In genomic region chrX:96684339-96685204, GRCh38 we compare ENCODE assay signal across 8 cellular contexts.
DNase-seq lines count a peak whose midpoint lies in the region; ATAC-seq and TF ChIP-seq lines count a peak whose summit lies in the region.

DIAPH2 (plus strand) TSS chrX:96684842.

- ATAC-seq in GM18867 (IDR thresholded peaks at IDR 0.05; ENCODE audit: unreplicated experiment) = peak; percentile 86
- ATAC-seq in HG03097 (IDR thresholded peaks at IDR 0.05; ENCODE audit: low FRiP score, unreplicated experiment) = peak; percentile 78

- H3K9ac ChIP-seq in mucosa of stomach (ENCODE audit: low read length) = peak within 1 kb of the TSS; percentile 76

- H3K27me3 ChIP-seq in ACC112 (ENCODE audit: insufficient read depth, low read length) = no peaks in the 10 kb centered on the region
- no peaks in the 10 kb centered on the region for H3K27me3 ChIP-seq in mucosa of stomach (ENCODE audit: control insufficient read depth, insufficient read depth, low read length)

- H3K4me1 ChIP-seq in ACC112 (ENCODE audit: control insufficient read depth, insufficient read depth, low read length, unreplicated experiment) (no peaks in the 10 kb centered on the region), mucosa of stomach (ENCODE audit: control insufficient read depth, insufficient read depth, low read length) (peaks cover 3% of the 10 kb centered on the region)

- DNase-seq in NOMO-1 (lab: John Stamatoyannopoulos, UW; ENCODE audit: unreplicated experiment in 2 of 2) (peak; percentile 83 to 91), activated T-cell treated with anti-CD3 and anti-CD28 coated beads for 4 hours (peak; percentile 46), erythroblast (lab: John Stamatoyannopoulos, UW) (peak; percentile 67 to 71)
- peak; percentile 31 to 46 for DNase-seq in stimulated activated CD8-positive, alpha-beta memory T cell treated with anti-CD3 and anti-CD28 coated beads, Interleukin-4, amount 100 ng/mL, for 4 hours (ENCODE audit: low read depth in 2 of 2, low spot score in 1 of 2)

- peak within 1 kb of the TSS; percentile 75 for H2AFZ ChIP-seq in ACC112 (ENCODE audit: low read length, unreplicated experiment)

- peak within 1 kb of the TSS; percentile 83 for H3K27ac ChIP-seq in ACC112 (ENCODE audit: low read depth, low read length)

- no peak for TF ChIP-seq POLR2A in erythroblast (IDR thresholded peaks at IDR 0.05; ENCODE audit: low read length)

- H3K36me3 ChIP-seq in ACC112 (ENCODE audit: insufficient read depth, low read length) (no peaks in the 10 kb centered on the region), mucosa of stomach (ENCODE audit: control insufficient read depth, insufficient read depth, low read length) (no peaks in the 10 kb centered on the region)

- H3K4me3 ChIP-seq in ACC112 (ENCODE audit: low read depth, low read length) (peak within 1 kb of the TSS; percentile 86), mucosa of stomach (ENCODE audit: low read length) (peak within 1 kb of the TSS; percentile 25)

- H3K9me3 ChIP-seq in mucosa of stomach (ENCODE audit: control insufficient read depth, low read length) = no peaks in the 10 kb centered on the region

- H3K79me2 ChIP-seq in ACC112 (ENCODE audit: control insufficient read depth, insufficient read depth, low read length, unreplicated experiment) = peaks cover 30% of the 10 kb centered on the region

Comparison
In these comparisons a context has a peak if more than half of its experiments do, and no peak if none do; other contexts are left out.
1. Peak in every context shown above with its lines: DNase-seq, ATAC-seq, H3K4me3 ChIP-seq and H3K27ac ChIP-seq.